ENCODE assay signal across 27 cellular contexts in genomic region chr7:103140061-103140460, GRCh38.
"Had no signal": no experiment of that assay in that cellular context is flagged by ENCODE, and none has a peak within 500 bp of the region (broad histone marks: within the 10 kb centered on the region; RNA-seq: fewer than 3 reads in every experiment).

No MANE protein-coding gene starts in this region.

- H3K9ac ChIP-seq: neural progenitor cell had no signal

- H3K4me1 ChIP-seq: right atrium auricular region had no signal

- H3K27me3 Mint-ChIP-seq: naive B cell; progenitor cell of endocrine pancreas; stimulated activated memory B cell treated with anti-CD40 and anti-IgM and Interleukin-4, amounts not matched to agents 10 μg/mL and 1 μg/mL and 100 μg/mL, for 72 hours; stimulated activated naive CD8-positive, alpha-beta T cell treated with anti-CD3 and anti-CD28 coated beads, Interleukin-15, amount 100 ng/mL, for 72 hours had no signal

- H3K36me3 ChIP-seq: left ventricle myocardium inferior, neural progenitor cell, neutrophil, ovary, right atrium auricular region, right lobe of liver, thyroid gland, transverse colon, upper lobe of left lung, vagina had no signal

- ATAC-seq: natural killer cell; right lobe of liver; stimulated activated memory B cell treated with anti-CD40 and anti-IgM and Interleukin-4, amounts not matched to agents 10 μg/mL and 1 μg/mL and 100 μg/mL, for 72 hours; stimulated activated naive CD8-positive, alpha-beta T cell treated with anti-CD3 and anti-CD28 coated beads, Interleukin-15, amount 100 ng/mL, for 72 hours had no signal

- H3K27me3 ChIP-seq: neural progenitor cell, neutrophil, ovary, right atrium auricular region, right lobe of liver, thyroid gland, transverse colon, upper lobe of left lung, vagina had no signal

- H3K36me3 Mint-ChIP-seq: natural killer cell had no signal

- H3K27ac Mint-ChIP-seq: mesothelial cell of epicardium; natural killer cell; neural progenitor cell; progenitor cell of endocrine pancreas; stimulated activated memory B cell treated with anti-CD40 and anti-IgM and Interleukin-4, amounts not matched to agents 10 μg/mL and 1 μg/mL and 100 μg/mL, for 72 hours; stimulated activated naive CD8-positive, alpha-beta T cell treated with anti-CD3 and anti-CD28 coated beads, Interleukin-15, amount 100 ng/mL, for 72 hours had no signal

- H3K4me3 Mint-ChIP-seq: mesothelial cell of epicardium; naive B cell; natural killer cell; nephron progenitor cell; neural progenitor cell; stimulated activated memory B cell treated with anti-CD40 and anti-IgM and Interleukin-4, amounts not matched to agents 10 μg/mL and 1 μg/mL and 100 μg/mL, for 72 hours; stimulated activated naive CD8-positive, alpha-beta T cell treated with anti-CD3 and anti-CD28 coated beads, Interleukin-15, amount 100 ng/mL, for 72 hours had no signal

- H3K27ac ChIP-seq: left ventricle myocardium inferior, neural progenitor cell, neutrophil, ovary, right atrium auricular region, right lobe of liver, thyroid gland, transverse colon, upper lobe of left lung, vagina had no signal

- H3K4me3 ChIP-seq: left ventricle myocardium inferior, lung, neural progenitor cell, ovary, right atrium auricular region, right lobe of liver, smooth muscle cell, thyroid gland, transverse colon, upper lobe of left lung, vagina had no signal

- H3K4me2 ChIP-seq: neural progenitor cell, smooth muscle cell had no signal

- H2AFZ ChIP-seq: neural progenitor cell had no signal

- H3K9me3 Mint-ChIP-seq: naive B cell; natural killer cell; stimulated activated memory B cell treated with anti-CD40 and anti-IgM and Interleukin-4, amounts not matched to agents 10 μg/mL and 1 μg/mL and 100 μg/mL, for 72 hours had no signal

- H3K9me3 ChIP-seq: left ventricle myocardium inferior, neutrophil, ovary, right atrium auricular region, right lobe of liver, thyroid gland, transverse colon, upper lobe of left lung, vagina had no signal

- H3K4me1 Mint-ChIP-seq: stimulated activated memory B cell treated with anti-CD40 and anti-IgM and Interleukin-4, amounts not matched to agents 10 μg/mL and 1 μg/mL and 100 μg/mL, for 72 hours had no signal

- DNase-seq: left ventricle myocardium inferior; mesendoderm; naive B cell; natural killer cell; nephron progenitor cell; occipital lobe; ovary; right lobe of liver; stimulated activated CD4-positive, alpha-beta T cell treated with anti-CD3 and anti-CD28 coated beads, Interleukin-1b, Interleukin-23, amount 100 ng/mL, for 48 hours; stimulated activated CD4-positive, alpha-beta T cell treated with anti-CD3 and anti-CD28 coated beads, Interleukin-2, amount 100 ng/mL, for 48 hours; stimulated activated CD4-positive, alpha-beta T cell treated with anti-CD3 and anti-CD28 coated beads, Interleukin-4, amount 100 ng/mL, for 4 hours; stimulated activated CD8-positive, alpha-beta memory T cell treated with anti-CD3 and anti-CD28 coated beads, Interleukin-4, amount 100 ng/mL, for 48 hours; stimulated activated naive CD4-positive, alpha-beta T cell treated with Interleukin-2 at 50 U/mL for 16 hours; stimulated activated naive CD8-positive, alpha-beta T cell treated with anti-CD3 and anti-CD28 coated beads, Interleukin-15, amount 100 ng/mL, for 72 hours; substantia nigra; thyroid gland; transverse colon had no signal
